In genomic region chr19:18784786-18785120, GRCh38 we compare ENCODE assay signal across 8 cellular contexts. TPM values are rescaled to one million over a fixed set of nuclear protein-coding genes. Genes with fewer than 3 reads are reported as not detected.
"Had no signal": no experiment of that assay in that cellular context is flagged by ENCODE, and none has a peak within 500 bp of the region (broad histone marks: within the 10 kb centered on the region; RNA-seq: fewer than 3 reads in every experiment).

No MANE protein-coding gene starts in this region.

- DNase-seq: amniotic stem cell, esophagus squamous epithelium had no signal

- H3K4me3 ChIP-seq: tibial artery had no signal

- H3K9me3 ChIP-seq: esophagus squamous epithelium, tibial artery had no signal

- H3K36me3 ChIP-seq: esophagus squamous epithelium, tibial artery had no signal

RNA-seq across cellular contexts. Expression of gene COMP, which starts 6.4 kb away (rescaled TPM):
- total RNA-seq: activated CD8-positive, alpha-beta T cell treated with anti-CD3 and anti-CD28 coated beads for 36 hours; activated naive CD8-positive, alpha-beta T cell treated with anti-CD3 and anti-CD28 coated beads for 36 hours; activated T-helper 17 cell treated with anti-CD3 and anti-CD28 coated beads, Interleukin-2, amount 50 U/mL, for 72 hours; dermis microvascular lymphatic vessel endothelial cell; natural killer cell had no signal
